In genomic region chr20:18137412-18138265, GRCh38 we compare ENCODE assay signal across 8 cellular contexts. TPM values are rescaled to one million over a fixed set of nuclear protein-coding genes. Genes with fewer than 3 reads are reported as not detected.
DNase-seq lines count a peak whose midpoint lies in the region; ATAC-seq and TF ChIP-seq lines count a peak whose summit lies in the region.

Gene KAT14, plus strand, starts transcription at chr20:18137863. Its CDS starts 4,798 bp downstream, at chr20:18142661.
Gene PET117, plus strand, starts transcription at chr20:18137863. Its CDS starts 93 bp downstream, at chr20:18137956.

- DNase-seq in ELF-1 (ENCODE audit: low read depth, low spot score), result peak; percentile 98
- peak; percentile 95 for DNase-seq in GM23338 (ENCODE audit: low spot score)
- peak; percentile 82 to 83 for DNase-seq in Kasumi-1 (lab: John Stamatoyannopoulos, UW)
- peak; percentile 81 for DNase-seq in RWPE2 (ENCODE audit: low spot score)
- peak; percentile 90 for DNase-seq in activated effector memory CD4-positive, alpha-beta T cell treated with Interleukin-2 at 50 U/mL for 16 hours
- peak; percentile 69 for DNase-seq in fibroblast of the conjunctiva (ENCODE audit: low read depth)
- DNase-seq in nephron progenitor cell, result peak; percentile 96

- H3K27ac ChIP-seq in GM23338 (ENCODE audit: low read depth) (peak within 1 kb of the TSS; percentile 81), RWPE2 (ENCODE audit: poor library complexity, severe bottlenecking) (peak within 1 kb of the TSS; percentile 63)

- H3K9me2 ChIP-seq in GM23338 (ENCODE audit: insufficient read depth), result no peaks in the 10 kb centered on the region

- H3K79me2 ChIP-seq in GM23338 (replicated peaks; ENCODE audit: insufficient read depth), result peaks cover 46% of the 10 kb centered on the region

- TF ChIP-seq CTCF in GM23338 (conservative IDR thresholded peaks at IDR 0.05; ENCODE audit: low read depth in 2 of 2) (no peak), RWPE2 (IDR thresholded peaks at IDR 0.05; ENCODE audit: poor library complexity, severe bottlenecking) (no peak), nephron progenitor cell (IDR thresholded peaks at IDR 0.05) (no peak)

- peak; percentile 94 for ATAC-seq in GM23338
- ATAC-seq in RWPE2 (ENCODE audit: low read depth), result peak; percentile 90

- H3K4me1 Mint-ChIP-seq in GM23338, result peaks cover 20% of the 10 kb centered on the region
- peaks cover 23% of the 10 kb centered on the region for H3K4me1 Mint-ChIP-seq in nephron progenitor cell
- H3K4me1 Mint-ChIP-seq in stimulated activated naive CD8-positive, alpha-beta T cell treated with anti-CD3 and anti-CD28 coated beads, Interleukin-15, Interleukin-2, amounts not matched to agents 100 ng/mL and 50 ng/mL, for 24 hours (ENCODE audit: low read depth), result peaks cover 29% of the 10 kb centered on the region

- H3K27me3 Mint-ChIP-seq in GM23338 (ENCODE audit: insufficient read depth, low read depth, poor library complexity) (peaks cover 5% of the 10 kb centered on the region), nephron progenitor cell (ENCODE audit: low read depth, poor library complexity) (peaks cover 5% of the 10 kb centered on the region)
- H3K27me3 Mint-ChIP-seq in stimulated activated naive CD8-positive, alpha-beta T cell treated with anti-CD3 and anti-CD28 coated beads, Interleukin-15, Interleukin-2, amounts not matched to agents 100 ng/mL and 50 ng/mL, for 24 hours, result peaks cover under 1% of the 10 kb centered on the region

- H3K4me1 ChIP-seq in GM23338 (ENCODE audit: insufficient read depth) (peaks cover 15% of the 10 kb centered on the region), RWPE2 (ENCODE audit: insufficient read depth, poor library complexity, severe bottlenecking) (peaks cover 4% of the 10 kb centered on the region)

- peaks cover 9% of the 10 kb centered on the region; the same call in 1 of the 2 replicates for H3K36me3 ChIP-seq in GM23338 (ENCODE audit: insufficient read depth)
- peaks cover 8% of the 10 kb centered on the region for H3K36me3 ChIP-seq in RWPE2 (ENCODE audit: low read depth)

- peaks cover 5% of the 10 kb centered on the region; the same call in 1 of the 2 replicates for H3K27me3 ChIP-seq in GM23338 (ENCODE audit: insufficient read depth)
- H3K27me3 ChIP-seq in RWPE2 (ENCODE audit: insufficient read depth, poor library complexity, severe bottlenecking), result no peaks in the 10 kb centered on the region

- peak within 1 kb of the TSS; percentile 94 for H2AFZ ChIP-seq in GM23338

- peak within 1 kb of the TSS; percentile 99 for H3K4me2 ChIP-seq in GM23338

- H3K4me3 Mint-ChIP-seq in GM23338 (peak within 1 kb of the TSS; percentile 91), nephron progenitor cell (peak within 1 kb of the TSS; percentile 87)
- H3K4me3 Mint-ChIP-seq in stimulated activated naive CD8-positive, alpha-beta T cell treated with anti-CD3 and anti-CD28 coated beads, Interleukin-15, Interleukin-2, amounts not matched to agents 100 ng/mL and 50 ng/mL, for 24 hours, result peak within 1 kb of the TSS; percentile 80

- peak within 1 kb of the TSS; percentile 96 for H3K27ac Mint-ChIP-seq in GM23338
- H3K27ac Mint-ChIP-seq in nephron progenitor cell, result peak within 1 kb of the TSS; percentile 95
- peak within 1 kb of the TSS; percentile 88 for H3K27ac Mint-ChIP-seq in stimulated activated naive CD8-positive, alpha-beta T cell treated with anti-CD3 and anti-CD28 coated beads, Interleukin-15, Interleukin-2, amounts not matched to agents 100 ng/mL and 50 ng/mL, for 24 hours

- H3K4me3 ChIP-seq in GM23338, result peak within 1 kb of the TSS; percentile 99
- H3K4me3 ChIP-seq in RWPE2 (ENCODE audit: severe bottlenecking), result peak within 1 kb of the TSS; percentile 76

- peaks cover 8% of the 10 kb centered on the region for H3K36me3 Mint-ChIP-seq in GM23338 (ENCODE audit: low read depth)
- H3K36me3 Mint-ChIP-seq in nephron progenitor cell (ENCODE audit: low read depth), result peaks cover 14% of the 10 kb centered on the region
- H3K36me3 Mint-ChIP-seq in stimulated activated naive CD8-positive, alpha-beta T cell treated with anti-CD3 and anti-CD28 coated beads, Interleukin-15, Interleukin-2, amounts not matched to agents 100 ng/mL and 50 ng/mL, for 24 hours (ENCODE audit: low read depth), result peaks cover 12% of the 10 kb centered on the region

- peaks cover 18% of the 10 kb centered on the region for H4K20me1 ChIP-seq in GM23338 (replicated peaks; ENCODE audit: insufficient read depth)

- H3K9me3 ChIP-seq in RWPE2 (ENCODE audit: severe bottlenecking), result no peaks in the 10 kb centered on the region

- H3F3A ChIP-seq in GM23338 (replicated peaks; ENCODE audit: low read depth), result no peaks in the 10 kb centered on the region

- H3K9me3 Mint-ChIP-seq in GM23338 (no peaks in the 10 kb centered on the region; the same call in 2 of the 3 replicates), nephron progenitor cell (no peaks in the 10 kb centered on the region)
- H3K9me3 Mint-ChIP-seq in stimulated activated naive CD8-positive, alpha-beta T cell treated with anti-CD3 and anti-CD28 coated beads, Interleukin-15, Interleukin-2, amounts not matched to agents 100 ng/mL and 50 ng/mL, for 24 hours, result no peaks in the 10 kb centered on the region

TF ChIP-seq in GM23338, 12 proteins besides CTCF, POLR2A, EP300 and RAD21:
- TF ChIP-seq ETS1 (IDR thresholded peaks at IDR 0.05) (peak; percentile 71; the same call in 1 of the 2 replicates), JUNB (IDR thresholded peaks at IDR 0.05; ENCODE audit: unreplicated experiment) (no peak), REST (IDR thresholded peaks at IDR 0.05; ENCODE audit: unreplicated experiment) (peak; percentile 18), CREB1 (CRISPR knock-in tag; IDR thresholded peaks at IDR 0.05; ENCODE audit: low read depth) (peak; percentile 76), POLR2AphosphoS5 (IDR thresholded peaks at IDR 0.05; ENCODE audit: low read depth) (peak; percentile 84), NANOG (IDR thresholded peaks at IDR 0.05; ENCODE audit: borderline replicate concordance) (no peak)
TF ChIP-seq in GM23338: peak in this region for 4.

RNA-seq across cellular contexts. Expression of gene KAT14, which starts in this region (rescaled TPM):
- total RNA-seq in GM23338 (2014; rRNA removed; shearing (Covaris generic)), result 24.6 and 25.0 TPM in 2 replicates
- polyA plus RNA-seq in GM23338 (2016; fragmentation: Nextera tagmentation; extraction: Ambion mirVana), result 17.3 and 17.8 TPM in 2 replicates

RNA-seq across cellular contexts. Expression of gene PET117, which starts in this region (rescaled TPM):
- 21.7 and 25.2 TPM in 2 replicates for total RNA-seq in GM23338 (2014; rRNA removed; shearing (Covaris generic))
- 36.1 and 41.9 TPM in 2 replicates for polyA plus RNA-seq in GM23338 (2016; fragmentation: Nextera tagmentation; extraction: Ambion mirVana)

Comparison
In these comparisons a context has a peak if more than half of its experiments do, and no peak if none do; other contexts are left out.
1. Peak in every context shown above with its lines: DNase-seq, ATAC-seq, H3K4me3 ChIP-seq and H3K27ac ChIP-seq.